In the genomic region with DNA sequence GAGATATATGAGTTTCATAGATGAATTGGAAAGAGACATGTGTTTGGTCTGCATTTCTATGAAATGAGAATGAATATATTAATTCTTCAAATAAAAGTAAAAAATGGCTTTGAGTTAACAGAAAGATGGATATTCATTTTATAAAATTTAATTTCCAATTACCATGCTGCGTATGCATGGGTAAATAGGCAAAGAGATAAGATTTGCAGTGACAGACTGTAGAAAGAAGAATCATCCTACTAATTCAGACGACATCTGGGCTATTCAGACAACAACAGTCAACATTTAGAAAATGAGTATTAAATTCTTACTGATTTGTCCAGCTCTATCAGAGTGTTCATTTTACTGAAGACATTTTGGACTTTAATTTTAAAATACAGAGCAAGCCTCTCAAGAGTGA, we compare ENCODE assay signal across 19 cellular contexts.
A peak's percentile ranks its signal among the peaks of the same experiment; 100 is the strongest.
DNase-seq lines count a peak whose midpoint lies in the region; ATAC-seq and TF ChIP-seq lines count a peak whose summit lies in the region.
"Had no signal": no experiment of that assay in that cellular context is flagged by ENCODE, and none has a peak within 500 bp of the region (broad histone marks: within the 10 kb centered on the region; RNA-seq: fewer than 3 reads in every experiment).

No MANE protein-coding gene starts in this region.

- ATAC-seq in HG03045 (IDR thresholded peaks at IDR 0.05; ENCODE audit: unreplicated experiment) = no peak

- WGBS in testis, 2 donors = 79 to 86% methylated on average over 2 of the region's 2 CpGs

- DNase-seq in NCI-H2171 treated with DMSO at 0.1 percent for 48 hours (lab: John Stamatoyannopoulos, UW) (peak; percentile 64), NCI-H2171 (lab: John Stamatoyannopoulos, UW) (no peak), WERI-Rb-1 (no peak), testis (no peak), NCI-H446 treated with DMSO at 0.1 percent for 48 hours (lab: John Stamatoyannopoulos, UW) (no peak)
- DNase-seq: 8988T, ACHN, GM23248, H9, KBM-7, MV-4-11, NCI-H1105, NCI-H1436 treated with DMSO at 0.1 percent for 48 hours, NCI-H2029, NCI-H2227 treated with DMSO at 0.1 percent for 48 hours, NCI-H510A, SIG-M5 had no signal

- TF ChIP-seq CTCF in WERI-Rb-1 (IDR thresholded peaks at IDR 0.05; ENCODE audit: low read depth, low read length) (no peak), testis (IDR thresholded peaks at IDR 0.05) (no peak)

- H3K36me3 ChIP-seq in WERI-Rb-1 = no peaks in the 10 kb centered on the region
- no peaks in the 10 kb centered on the region for H3K36me3 ChIP-seq in neuron (ENCODE audit: insufficient read depth, low read length)
- no peaks in the 10 kb centered on the region for H3K36me3 ChIP-seq in testis (ENCODE audit: low read depth, missing control alignments)

- peak overlapping the region; percentile 31 for H3K4me3 ChIP-seq in WERI-Rb-1 (ENCODE audit: low read depth, low read length)
- no peak overlapping the region for H3K4me3 ChIP-seq in neuron (ENCODE audit: low read length)
- no peak overlapping the region for H3K4me3 ChIP-seq in testis
- H3K4me3 ChIP-seq: GM23248 had no signal

- H3K9me3 ChIP-seq in WERI-Rb-1 (ENCODE audit: severe bottlenecking) = no peaks in the 10 kb centered on the region
- no peaks in the 10 kb centered on the region for H3K9me3 ChIP-seq in neuron (ENCODE audit: low read length)
- no peaks in the 10 kb centered on the region for H3K9me3 ChIP-seq in testis

- peak overlapping the region; percentile 49 for H2AFZ ChIP-seq in neuron (ENCODE audit: low read depth, low read length)
- H2AFZ ChIP-seq: GM23248 had no signal

- H3K4me1 ChIP-seq in neuron (ENCODE audit: insufficient read depth, low read length) = no peaks in the 10 kb centered on the region
- H3K4me1 ChIP-seq in testis = peaks cover 4% of the 10 kb centered on the region

- no peak for TF ChIP-seq POLR2A in testis (IDR thresholded peaks at IDR 0.05)

- H3K27me3 ChIP-seq in WERI-Rb-1 (ENCODE audit: insufficient read depth, low read depth, severe bottlenecking) (no peaks in the 10 kb centered on the region), neuron (ENCODE audit: insufficient read depth, low read length) (no peaks in the 10 kb centered on the region), testis (no peaks in the 10 kb centered on the region)

- intact Hi-C loops in testis (cut with DNase I; ENCODE audit: low total_unique reads) = no loop called here

- H3K27ac ChIP-seq in WERI-Rb-1 = peak overlapping the region; percentile 91
- no peak overlapping the region for H3K27ac ChIP-seq in testis
- H3K27ac ChIP-seq: GM23248 had no signal
